35 cellular contexts compared by ENCODE assay signal in the genomic region with DNA sequence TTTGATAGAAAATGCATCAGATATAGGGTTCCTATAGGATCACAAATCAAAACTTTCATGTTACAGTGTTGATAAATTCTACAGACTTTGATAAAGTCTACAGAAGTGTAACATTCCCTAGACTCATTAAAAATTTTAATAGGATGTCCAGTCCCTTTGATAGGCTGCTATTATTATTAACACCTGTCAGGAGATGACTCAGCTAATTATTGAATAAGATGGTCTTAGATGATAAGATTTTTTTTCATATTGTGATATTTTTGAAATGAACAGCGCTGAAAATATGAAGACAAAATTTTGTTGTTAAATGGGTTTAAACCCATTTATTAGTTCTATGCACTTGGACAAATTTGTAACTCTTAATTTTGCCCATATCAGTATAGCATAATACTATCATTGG.
"Had no signal": no experiment of that assay in that cellular context is flagged by ENCODE, and none has a peak within 500 bp of the region (broad histone marks: within the 10 kb centered on the region; RNA-seq: fewer than 3 reads in every experiment).

No MANE protein-coding gene starts in this region.

- H3K4me3 Mint-ChIP-seq: activated B cell treated with CpG ODN at 0.5 μM for 24 hours; activated CD4-positive, alpha-beta memory T cell treated with anti-CD3 and anti-CD28 coated beads for 36 hours; activated CD4-positive, alpha-beta T cell treated with anti-CD3 and anti-CD28 coated beads, Interleukin-2, amount 10 ng/mL, durations not matched to agents 24 days and 14 days; activated CD8-positive, alpha-beta T cell treated with anti-CD3 and anti-CD28 coated beads for 36 hours; activated naive CD4-positive, alpha-beta T cell treated with anti-CD3 and anti-CD28 coated beads for 36 hours; activated naive CD8-positive, alpha-beta T cell treated with anti-CD3 and anti-CD28 coated beads for 36 hours; activated T-cell treated with anti-CD3 and anti-CD28 coated beads, Interleukin-2, amount 50 U/mL, for 4 hours; activated T-cell treated with anti-CD3 and anti-CD28 coated beads, Interleukin-2, amount 50 U/mL, for 72 hours; activated T-helper 1 cell treated with anti-CD3 and anti-CD28 coated beads, Interleukin-12 subunit alpha, Interleukin-12 subunit beta, Interleukin-2, Interleukin-4 antibody, amounts not matched to agents 30 ng/mL and 10 ng/mL and 1 ng/mL, durations not matched to agents 14 hours and 24 hours and 36 hours; activated T-helper 17 cell treated with anti-CD3 and anti-CD28 coated beads, Interleukin-2, amount 50 U/mL, for 72 hours; T-helper 1 cell treated with Interleukin-12 subunit alpha and Interleukin-12 subunit beta and Interleukin-4 antibody, amounts not matched to agents 30 μg/mL and 1 μg/mL, for 36 hours; T-helper 2 cell treated with Interferon-gamma antibody and Interleukin-4, amounts not matched to agents 5 μg/mL and 100 μg/mL, for 36 hours had no signal

- H3K27me3 ChIP-seq: adrenal gland, body of pancreas, brain microvascular endothelial cell, breast epithelium had no signal

- H3K9me3 Mint-ChIP-seq: activated CD4-positive, alpha-beta T cell treated with anti-CD3 and anti-CD28 coated beads, Interleukin-2, amount 10 ng/mL, durations not matched to agents 24 days and 14 days; activated naive CD4-positive, alpha-beta T cell treated with anti-CD3 and anti-CD28 coated beads for 36 hours; activated T-cell treated with anti-CD3 and anti-CD28 coated beads, Interleukin-2, amount 50 U/mL, for 72 hours; activated T-helper 1 cell treated with anti-CD3 and anti-CD28 coated beads, Interleukin-12 subunit alpha, Interleukin-12 subunit beta, Interleukin-2, Interleukin-4 antibody, amounts not matched to agents 30 ng/mL and 10 ng/mL and 1 ng/mL, durations not matched to agents 14 hours and 24 hours and 36 hours; activated T-helper 17 cell treated with anti-CD3 and anti-CD28 coated beads, Interleukin-2, amount 50 U/mL, for 72 hours; T-helper 1 cell treated with Interleukin-12 subunit alpha and Interleukin-12 subunit beta and Interleukin-4 antibody, amounts not matched to agents 30 μg/mL and 1 μg/mL, for 36 hours; T-helper 2 cell treated with Interferon-gamma antibody and Interleukin-4, amounts not matched to agents 5 μg/mL and 100 μg/mL, for 36 hours had no signal

- DNase-seq: activated B cell treated with CpG ODN at 0.5 μM for 24 hours; activated CD4-positive, alpha-beta memory T cell treated with anti-CD3 and anti-CD28 coated beads for 36 hours; activated CD4-positive, alpha-beta T cell treated with anti-CD3 and anti-CD28 coated beads for 4 hours; activated CD4-positive, alpha-beta T cell treated with anti-CD3 and anti-CD28 coated beads, Interleukin-2, amount 10 ng/mL, durations not matched to agents 24 days and 14 days; activated CD4-positive, alpha-beta T cell treated with anti-CD3 and anti-CD28 coated beads, Interleukin-2, amount 50 U/mL, for 1 hour; activated CD4-positive, alpha-beta T cell treated with anti-CD3 and anti-CD28 coated beads, Interleukin-2, amount 50 U/mL, for 4 hours; activated CD4-positive, CD25-positive, alpha-beta regulatory T cell treated with anti-CD3 and anti-CD28 coated beads, Interleukin-2, amount 50 U/mL, for 72 hours; activated CD8-positive, alpha-beta memory T cell treated with anti-CD3 and anti-CD28 coated beads, Interleukin-2, amount 50 U/mL, for 4 hours; activated CD8-positive, alpha-beta T cell treated with anti-CD3 and anti-CD28 coated beads for 36 hours; activated effector memory CD4-positive, alpha-beta T cell treated with anti-CD3 and anti-CD28 coated beads, Interleukin-2, amount 50 U/mL, for 16 hours; activated gamma-delta T cell treated with Interleukin-2 at 50 U/mL for 16 hours; activated naive CD4-positive, alpha-beta T cell; activated naive CD4-positive, alpha-beta T cell treated with anti-CD3 and anti-CD28 coated beads for 36 hours; activated naive CD4-positive, alpha-beta T cell treated with anti-CD3 and anti-CD28 coated beads, Interleukin-2, amount 50 U/mL, for 16 hours; activated naive CD8-positive, alpha-beta T cell treated with anti-CD3 and anti-CD28 coated beads for 36 hours; activated T-cell treated with anti-CD3 and anti-CD28 coated beads for 4 hours; activated T-cell treated with anti-CD3 and anti-CD28 coated beads, Interleukin-2, amount 50 U/mL, for 1 hour; activated T-cell treated with anti-CD3 and anti-CD28 coated beads, Interleukin-2, amount 50 U/mL, for 4 hours; activated T-cell treated with anti-CD3 and anti-CD28 coated beads, Interleukin-2, amount 50 U/mL, for 72 hours; adrenal gland; amniotic stem cell; aorta; body of pancreas; brain microvascular endothelial cell; central memory CD4-positive, alpha-beta T cell; T-helper 1 cell; T-helper 2 cell; T-helper 9 cell had no signal

- H3K4me3 ChIP-seq: adrenal gland, body of pancreas, breast epithelium had no signal

- ATAC-seq: activated CD8-positive, alpha-beta T cell treated with anti-CD3 and anti-CD28 coated beads for 36 hours; activated naive CD4-positive, alpha-beta T cell treated with anti-CD3 and anti-CD28 coated beads, Interleukin-2, amount 50 U/mL, for 72 hours; activated T-cell treated with anti-CD3 and anti-CD28 coated beads, Interleukin-2, amount 50 U/mL, for 4 hours; activated T-cell treated with anti-CD3 and anti-CD28 coated beads, Interleukin-2, amount 50 U/mL, for 72 hours; activated T-helper 17 cell treated with anti-CD3 and anti-CD28 coated beads, Interleukin-2, amount 50 U/mL, for 72 hours; body of pancreas had no signal

- H3K36me3 ChIP-seq: adrenal gland, brain microvascular endothelial cell, breast epithelium had no signal

- H3K27ac Mint-ChIP-seq: activated B cell treated with CpG ODN at 0.5 μM for 24 hours; activated CD4-positive, alpha-beta memory T cell treated with anti-CD3 and anti-CD28 coated beads for 36 hours; activated CD4-positive, alpha-beta T cell treated with anti-CD3 and anti-CD28 coated beads, Interleukin-2, amount 10 ng/mL, durations not matched to agents 24 days and 14 days; activated CD8-positive, alpha-beta T cell treated with anti-CD3 and anti-CD28 coated beads for 36 hours; activated naive CD4-positive, alpha-beta T cell treated with anti-CD3 and anti-CD28 coated beads for 36 hours; activated naive CD4-positive, alpha-beta T cell treated with anti-CD3 and anti-CD28 coated beads, Interleukin-2, amount 50 U/mL, for 72 hours; activated naive CD8-positive, alpha-beta T cell treated with anti-CD3 and anti-CD28 coated beads for 36 hours; activated T-cell treated with anti-CD3 and anti-CD28 coated beads, Interleukin-2, amount 50 U/mL, for 72 hours; activated T-helper 1 cell treated with anti-CD3 and anti-CD28 coated beads, Interleukin-12 subunit alpha, Interleukin-12 subunit beta, Interleukin-2, Interleukin-4 antibody, amounts not matched to agents 30 ng/mL and 10 ng/mL and 1 ng/mL, durations not matched to agents 14 hours and 24 hours and 36 hours; activated T-helper 17 cell treated with anti-CD3 and anti-CD28 coated beads, Interleukin-2, amount 50 U/mL, for 72 hours; T-helper 1 cell treated with Interleukin-12 subunit alpha and Interleukin-12 subunit beta and Interleukin-4 antibody, amounts not matched to agents 30 μg/mL and 1 μg/mL, for 36 hours; T-helper 2 cell treated with Interferon-gamma antibody and Interleukin-4, amounts not matched to agents 5 μg/mL and 100 μg/mL, for 36 hours had no signal

- H3K36me3 Mint-ChIP-seq: activated CD4-positive, alpha-beta memory T cell treated with anti-CD3 and anti-CD28 coated beads for 36 hours; activated naive CD4-positive, alpha-beta T cell treated with anti-CD3 and anti-CD28 coated beads, Interleukin-2, amount 50 U/mL, for 72 hours; activated naive CD8-positive, alpha-beta T cell treated with anti-CD3 and anti-CD28 coated beads for 36 hours had no signal

- H3K27ac ChIP-seq: adrenal gland, body of pancreas, brain microvascular endothelial cell, breast epithelium had no signal

- H3K9me3 ChIP-seq: adrenal gland, body of pancreas had no signal

- H3K27me3 Mint-ChIP-seq: activated B cell treated with CpG ODN at 0.5 μM for 24 hours; activated CD4-positive, alpha-beta memory T cell treated with anti-CD3 and anti-CD28 coated beads for 36 hours; activated CD4-positive, alpha-beta T cell treated with anti-CD3 and anti-CD28 coated beads, Interleukin-2, amount 10 ng/mL, durations not matched to agents 24 days and 14 days; activated CD8-positive, alpha-beta T cell treated with anti-CD3 and anti-CD28 coated beads for 36 hours; activated naive CD8-positive, alpha-beta T cell treated with anti-CD3 and anti-CD28 coated beads for 36 hours; activated T-helper 17 cell treated with anti-CD3 and anti-CD28 coated beads, Interleukin-2, amount 50 U/mL, for 72 hours had no signal

- FAIRE-seq: astrocyte had no signal

- H3K4me1 Mint-ChIP-seq: activated B cell treated with CpG ODN at 0.5 μM for 24 hours; activated CD4-positive, alpha-beta T cell treated with anti-CD3 and anti-CD28 coated beads, Interleukin-2, amount 10 ng/mL, durations not matched to agents 24 days and 14 days; activated naive CD8-positive, alpha-beta T cell treated with anti-CD3 and anti-CD28 coated beads for 36 hours; activated T-helper 17 cell treated with anti-CD3 and anti-CD28 coated beads, Interleukin-2, amount 50 U/mL, for 72 hours had no signal

- H3K4me1 ChIP-seq: adrenal gland, body of pancreas, breast epithelium had no signal
